In the genomic region with DNA sequence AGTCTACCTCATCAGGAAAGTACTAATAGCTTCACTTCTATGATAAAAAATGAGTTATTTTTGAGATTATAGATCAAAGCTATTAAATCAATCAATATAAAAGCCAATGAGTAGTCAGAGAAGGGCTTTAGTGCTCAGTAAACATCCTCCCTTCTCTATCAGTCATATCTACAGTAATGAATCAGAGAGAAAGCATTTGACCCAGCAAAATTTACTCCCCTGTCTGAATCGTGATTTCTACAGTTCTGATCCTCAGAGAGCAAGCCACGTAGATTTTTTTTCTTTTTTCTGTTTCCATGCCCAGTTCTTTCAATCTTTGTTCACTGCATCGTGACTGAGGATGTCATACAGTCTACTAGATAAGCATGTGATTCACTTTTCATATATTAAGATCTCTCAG, we compare ENCODE assay signal across 17 cellular contexts. TPM values are rescaled to one million over a fixed set of nuclear protein-coding genes. Genes with fewer than 3 reads are reported as not detected.
DNase-seq lines count a peak whose midpoint lies in the region; ATAC-seq and TF ChIP-seq lines count a peak whose summit lies in the region.
"Had no signal": no experiment of that assay in that cellular context is flagged by ENCODE, and none has a peak within 500 bp of the region (broad histone marks: within the 10 kb centered on the region; RNA-seq: fewer than 3 reads in every experiment).

No MANE protein-coding gene starts in this region.

- DNase-seq in activated CD4-positive, CD25-positive, alpha-beta regulatory T cell treated with anti-CD3 and anti-CD28 coated beads, Interleukin-2, amount 50 U/mL, for 72 hours = no peak
- DNase-seq in RWPE2 (ENCODE audit: low spot score) (no peak), fibroblast of pulmonary artery (ENCODE audit: low read depth) (peak; percentile 63), natural killer cell (no peak), adrenal gland (no peak)
- DNase-seq in stimulated activated effector memory CD8-positive, alpha-beta T cell treated with anti-CD3 and anti-CD28 coated beads, Interleukin-12 subunit alpha, Interleukin-12 subunit beta, amount 100 ng/mL, for 72 hours (ENCODE audit: low spot score in 2 of 2) = no peak
- DNase-seq: activated B cell treated with CpG ODN at 0.5 μM for 24 hours; effector memory CD4-positive, alpha-beta T cell; head of caudate nucleus; NCI-H2029; NCI-H748 treated with DMSO at 0.1 percent for 48 hours; nephron progenitor cell had no signal

- H3K36me3 ChIP-seq in RWPE2 (ENCODE audit: low read depth) = no peaks in the 10 kb centered on the region
- no peaks in the 10 kb centered on the region for H3K36me3 ChIP-seq in adrenal gland (replicated peaks in 1 of 2)
- H3K36me3 ChIP-seq: suprapubic skin had no signal

- H3K4me3 ChIP-seq in RWPE2 (ENCODE audit: severe bottlenecking) = no peak overlapping the region
- H3K4me3 ChIP-seq in fibroblast of pulmonary artery (replicated peaks; ENCODE audit: low read depth, low read length) = no peak overlapping the region
- H3K4me3 ChIP-seq in adrenal gland = no peak overlapping the region
- H3K4me3 ChIP-seq: suprapubic skin had no signal

- no peak overlapping the region for H3K4me3 Mint-ChIP-seq in stimulated activated effector memory CD8-positive, alpha-beta T cell treated with anti-CD3 and anti-CD28 coated beads, Interleukin-12 subunit alpha, Interleukin-12 subunit beta, amount 100 ng/mL, for 72 hours
- H3K4me3 Mint-ChIP-seq in natural killer cell = no peak overlapping the region
- H3K4me3 Mint-ChIP-seq: activated B cell treated with CpG ODN at 0.5 μM for 24 hours, nephron progenitor cell had no signal

- TF ChIP-seq CTCF in RWPE2 (IDR thresholded peaks at IDR 0.05; ENCODE audit: poor library complexity, severe bottlenecking) (no peak), fibroblast of pulmonary artery (IDR thresholded peaks at IDR 0.05; ENCODE audit: low read length, missing control alignments) (no peak), natural killer cell (IDR thresholded peaks at IDR 0.05) (no peak), adrenal gland (IDR thresholded peaks at IDR 0.05) (no peak)

- peaks cover 6% of the 10 kb centered on the region for H3K4me1 Mint-ChIP-seq in stimulated activated effector memory CD8-positive, alpha-beta T cell treated with anti-CD3 and anti-CD28 coated beads, Interleukin-12 subunit alpha, Interleukin-12 subunit beta, amount 100 ng/mL, for 72 hours
- H3K4me1 Mint-ChIP-seq in natural killer cell = peaks cover 5% of the 10 kb centered on the region in 2 donors
- H3K4me1 Mint-ChIP-seq: activated B cell treated with CpG ODN at 0.5 μM for 24 hours had no signal

- peak; percentile 79 to 89 for ATAC-seq in activated CD4-positive, CD25-positive, alpha-beta regulatory T cell treated with anti-CD3 and anti-CD28 coated beads, Interleukin-2, amount 50 U/mL, for 24 hours
- ATAC-seq in RWPE2 (ENCODE audit: low read depth) (peak; percentile 88), natural killer cell (no peak), GM21576 (IDR thresholded peaks at IDR 0.05; ENCODE audit: unreplicated experiment) (no peak)
- peak; percentile 100 for ATAC-seq in stimulated activated effector memory CD8-positive, alpha-beta T cell treated with anti-CD3 and anti-CD28 coated beads, Interleukin-12 subunit alpha, Interleukin-12 subunit beta, amount 100 ng/mL, for 72 hours
- ATAC-seq: left lobe of liver had no signal

- no peaks in the 10 kb centered on the region for H3K9me3 Mint-ChIP-seq in stimulated activated effector memory CD8-positive, alpha-beta T cell treated with anti-CD3 and anti-CD28 coated beads, Interleukin-12 subunit alpha, Interleukin-12 subunit beta, amount 100 ng/mL, for 72 hours
- no peaks in the 10 kb centered on the region for H3K9me3 Mint-ChIP-seq in natural killer cell

- peak overlapping the region; percentile 32 for H3K27ac Mint-ChIP-seq in stimulated activated effector memory CD8-positive, alpha-beta T cell treated with anti-CD3 and anti-CD28 coated beads, Interleukin-12 subunit alpha, Interleukin-12 subunit beta, amount 100 ng/mL, for 72 hours
- H3K27ac Mint-ChIP-seq in natural killer cell = no peak overlapping the region
- H3K27ac Mint-ChIP-seq: activated B cell treated with CpG ODN at 0.5 μM for 24 hours, nephron progenitor cell had no signal

- intact Hi-C loops in natural killer cell (cut with micrococcal nuclease) (no loop called here), adrenal gland (cut with DNase I) (no loop called here)

- peaks cover 11% of the 10 kb centered on the region for H3K4me1 ChIP-seq in RWPE2 (ENCODE audit: insufficient read depth, poor library complexity, severe bottlenecking)
- H3K4me1 ChIP-seq in adrenal gland (replicated peaks in 1 of 2) = peaks cover 0 to 13% of the 10 kb centered on the region in 2 donors
- H3K4me1 ChIP-seq: suprapubic skin had no signal

- WGBS in adrenal gland, 4 donors = 15 to 25% (median 16%) methylated on average over 3 of the region's 3 CpGs

- H3K9me3 ChIP-seq in RWPE2 (ENCODE audit: severe bottlenecking) (no peaks in the 10 kb centered on the region), adrenal gland (replicated peaks in 1 of 3) (no peaks in the 10 kb centered on the region)
- H3K9me3 ChIP-seq: suprapubic skin had no signal

- H3K27me3 ChIP-seq in RWPE2 (ENCODE audit: insufficient read depth, poor library complexity, severe bottlenecking) (no peaks in the 10 kb centered on the region), adrenal gland (no peaks in the 10 kb centered on the region)
- H3K27me3 ChIP-seq: suprapubic skin had no signal

- peaks cover 15 to 21% of the 10 kb centered on the region in 2 donors for H3K27me3 Mint-ChIP-seq in natural killer cell (ENCODE audit: low read depth in 2 of 2)

- H3K36me3 Mint-ChIP-seq in stimulated activated effector memory CD8-positive, alpha-beta T cell treated with anti-CD3 and anti-CD28 coated beads, Interleukin-12 subunit alpha, Interleukin-12 subunit beta, amount 100 ng/mL, for 72 hours = no peaks in the 10 kb centered on the region
- no peaks in the 10 kb centered on the region for H3K36me3 Mint-ChIP-seq in natural killer cell

- no peak for TF ChIP-seq POLR2A in adrenal gland (IDR thresholded peaks at IDR 0.05)

- H3K27ac ChIP-seq in RWPE2 (ENCODE audit: poor library complexity, severe bottlenecking) (peak overlapping the region; percentile 23), adrenal gland (peak overlapping the region in 2 of 5 donors; percentile 24 to 39)
- H3K27ac ChIP-seq: 22Rv1, suprapubic skin had no signal

RNA-seq across cellular contexts. Expression of a gene that starts 16.2 kb away (rescaled TPM):
- total RNA-seq in natural killer cell = 10 to 100 TPM; 30.9 to 38.3 (median 33.1) TPM
- 100 to 1,000 TPM; 102 to 250 (median 163) TPM for total RNA-seq in adrenal gland
- 100 to 1,000 TPM in 1 of 3 donors, 10 to 100 TPM in 2; 29.2 to 119 (median 40.2) TPM for polyA plus RNA-seq in adrenal gland

Comparison
In these comparisons a context has a peak if more than half of its experiments do, and no peak if none do; other contexts are left out.
1. ATAC-seq: peak in activated CD4-positive, CD25-positive, alpha-beta regulatory T cell treated with anti-CD3 and anti-CD28 coated beads, Interleukin-2, amount 50 U/mL, for 24 hours (2 of 2), RWPE2 (single experiment) and stimulated activated effector memory CD8-positive, alpha-beta T cell treated with anti-CD3 and anti-CD28 coated beads, Interleukin-12 subunit alpha, Interleukin-12 subunit beta, amount 100 ng/mL, for 72 hours (single experiment); none in natural killer cell (0 of 3) and GM21576 (single experiment).